ENCODE assay signal across 1 cellular context in genomic region chr21:15640113-15640512, GRCh38.
TF ChIP-seq lines count a peak whose summit lies in the region.

No MANE protein-coding gene starts in this region.

TF ChIP-seq in HEK293, 187 proteins besides CTCF, POLR2A, EP300 and RAD21 (continued from another document):
- TF ChIP-seq ZNF555 (tag by site-specific recombination; conservative IDR thresholded peaks at IDR 0.05) (peak; percentile 25; the same call in 1 of the 2 replicates), ZNF140 (tag by site-specific recombination; IDR thresholded peaks at IDR 0.05) (peak; percentile 55; the same call in 1 of the 2 replicates), ZBTB11 (tag by site-specific recombination; conservative IDR thresholded peaks at IDR 0.05; ENCODE audit: low read depth) (peak; percentile 53), ZNF518A (tag by site-specific recombination; conservative IDR thresholded peaks at IDR 0.05; ENCODE audit: low read depth) (peak; percentile 70; the same call in 1 of the 2 replicates)
